ENCODE assay signal across 33 cellular contexts in the genomic region with DNA sequence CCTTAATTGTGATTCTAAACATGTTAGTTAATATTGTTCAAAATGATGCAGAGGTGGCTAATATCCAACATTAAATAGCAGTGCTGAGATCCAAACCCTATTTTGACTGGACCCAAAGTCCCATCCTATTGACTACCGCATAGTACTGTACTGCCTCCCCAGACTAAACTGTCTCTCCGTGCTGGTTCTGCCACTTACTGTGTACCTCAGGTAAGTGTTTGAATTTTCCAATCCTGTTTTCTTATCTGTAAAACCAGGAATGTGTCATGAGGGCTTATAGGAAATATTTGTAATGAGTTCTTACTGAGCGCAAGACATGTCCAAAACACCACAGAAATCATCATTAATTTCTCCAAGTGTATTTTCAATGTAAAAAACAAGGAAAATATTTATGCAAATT.
"Had no signal": no experiment of that assay in that cellular context is flagged by ENCODE, and none has a peak within 500 bp of the region (broad histone marks: within the 10 kb centered on the region; RNA-seq: fewer than 3 reads in every experiment).

No MANE protein-coding gene starts in this region.

- H3K36me3 Mint-ChIP-seq: activated naive CD8-positive, alpha-beta T cell treated with anti-CD3 and anti-CD28 coated beads for 36 hours had no signal

- H3K4me3 ChIP-seq: Peyer's patch had no signal

- H3K9me3 Mint-ChIP-seq: activated CD4-positive, alpha-beta T cell treated with anti-CD3 and anti-CD28 coated beads, Interleukin-2, amount 10 ng/mL, durations not matched to agents 24 days and 14 days; activated CD8-positive, alpha-beta T cell treated with anti-CD3 and anti-CD28 coated beads for 36 hours; activated naive CD8-positive, alpha-beta T cell treated with anti-CD3 and anti-CD28 coated beads for 36 hours; activated T-cell treated with anti-CD3 and anti-CD28 coated beads, Interleukin-2, amount 50 U/mL, for 72 hours; activated T-helper 17 cell treated with anti-CD3 and anti-CD28 coated beads, Interleukin-2, amount 50 U/mL, for 72 hours had no signal

- H3K27me3 Mint-ChIP-seq: activated naive CD8-positive, alpha-beta T cell treated with anti-CD3 and anti-CD28 coated beads for 36 hours had no signal

- H3K27me3 ChIP-seq: brain microvascular endothelial cell, Peyer's patch had no signal

- H3K9me3 ChIP-seq: Peyer's patch had no signal

- H3K4me3 Mint-ChIP-seq: activated CD4-positive, alpha-beta T cell treated with anti-CD3 and anti-CD28 coated beads, Interleukin-2, amount 10 ng/mL, durations not matched to agents 24 days and 14 days; activated CD8-positive, alpha-beta T cell treated with anti-CD3 and anti-CD28 coated beads for 36 hours; activated naive CD8-positive, alpha-beta T cell treated with anti-CD3 and anti-CD28 coated beads for 36 hours; activated T-cell treated with anti-CD3 and anti-CD28 coated beads, Interleukin-2, amount 50 U/mL, for 72 hours; activated T-helper 17 cell treated with anti-CD3 and anti-CD28 coated beads, Interleukin-2, amount 50 U/mL, for 72 hours had no signal

- H3K4me1 ChIP-seq: Peyer's patch had no signal

- H3K4me1 Mint-ChIP-seq: activated CD4-positive, alpha-beta T cell treated with anti-CD3 and anti-CD28 coated beads, Interleukin-2, amount 10 ng/mL, durations not matched to agents 24 days and 14 days; activated naive CD8-positive, alpha-beta T cell treated with anti-CD3 and anti-CD28 coated beads for 36 hours; activated T-helper 17 cell treated with anti-CD3 and anti-CD28 coated beads, Interleukin-2, amount 50 U/mL, for 72 hours had no signal

- H3K36me3 ChIP-seq: brain microvascular endothelial cell, Peyer's patch, WERI-Rb-1 had no signal

- ATAC-seq: activated CD8-positive, alpha-beta T cell treated with anti-CD3 and anti-CD28 coated beads for 36 hours; activated T-cell treated with anti-CD3 and anti-CD28 coated beads, Interleukin-2, amount 50 U/mL, for 72 hours; activated T-helper 17 cell treated with anti-CD3 and anti-CD28 coated beads, Interleukin-2, amount 50 U/mL, for 72 hours; Right ventricle myocardium inferior had no signal

- H3K27ac Mint-ChIP-seq: activated CD4-positive, alpha-beta T cell treated with anti-CD3 and anti-CD28 coated beads, Interleukin-2, amount 10 ng/mL, durations not matched to agents 24 days and 14 days; activated CD8-positive, alpha-beta T cell treated with anti-CD3 and anti-CD28 coated beads for 36 hours; activated naive CD8-positive, alpha-beta T cell treated with anti-CD3 and anti-CD28 coated beads for 36 hours; activated T-cell treated with anti-CD3 and anti-CD28 coated beads, Interleukin-2, amount 50 U/mL, for 72 hours; activated T-helper 17 cell treated with anti-CD3 and anti-CD28 coated beads, Interleukin-2, amount 50 U/mL, for 72 hours had no signal

- DNase-seq: activated CD4-positive, alpha-beta T cell treated with anti-CD3 and anti-CD28 coated beads for 1 hour; activated CD4-positive, alpha-beta T cell treated with anti-CD3 and anti-CD28 coated beads, Interleukin-2, amount 10 ng/mL, durations not matched to agents 24 days and 14 days; activated CD4-positive, alpha-beta T cell treated with anti-CD3 and anti-CD28 coated beads, Interleukin-2, amount 50 U/mL, for 4 hours; activated CD4-positive, CD25-positive, alpha-beta regulatory T cell; activated CD8-positive, alpha-beta T cell treated with anti-CD3 and anti-CD28 coated beads for 36 hours; activated effector memory CD4-positive, alpha-beta T cell treated with anti-CD3 and anti-CD28 coated beads, Interleukin-2, amount 50 U/mL, for 16 hours; activated naive CD4-positive, alpha-beta T cell; activated naive CD4-positive, alpha-beta T cell treated with anti-CD3 and anti-CD28 coated beads, Interleukin-2, amount 50 U/mL, for 16 hours; activated naive CD8-positive, alpha-beta T cell treated with anti-CD3 and anti-CD28 coated beads for 36 hours; activated T-cell treated with anti-CD3 and anti-CD28 coated beads, Interleukin-2, amount 50 U/mL, for 1 hour; activated T-cell treated with anti-CD3 and anti-CD28 coated beads, Interleukin-2, amount 50 U/mL, for 72 hours; amniotic stem cell; aorta; brain microvascular endothelial cell; central memory CD4-positive, alpha-beta T cell; Kasumi-1; MM.1S; MV-4-11; NCI-H1092; NCI-H1436 treated with DMSO at 0.1 percent for 48 hours; NCI-H1694 treated with DMSO at 0.1 percent for 48 hours; NCI-H2029; NCI-H345; NCI-H524 treated with DMSO at 0.1 percent for 48 hours; NK-92 treated with Interleukin-12 subunit alpha and Interleukin-12 subunit beta, amount 100 ng/mL, for 24 hours; PC-3; Peyer's patch; RPMI8226; SIG-M5; T1000; WERI-Rb-1 had no signal

- H3K27ac ChIP-seq: Peyer's patch, WERI-Rb-1 had no signal
